8 cellular contexts compared by ENCODE assay signal in genomic region chr11:12430912-12431311, GRCh38. TPM values are rescaled to one million over a fixed set of nuclear protein-coding genes. Genes with fewer than 3 reads are reported as not detected.
A peak's percentile ranks its signal among the peaks of the same experiment; 100 is the strongest.
DNase-seq lines count a peak whose midpoint lies in the region; ATAC-seq, FAIRE-seq and TF ChIP-seq lines count a peak whose summit lies in the region.

No MANE protein-coding gene starts in this region.

- no peaks in the 10 kb centered on the region for H3K9me3 Mint-ChIP-seq in stimulated activated naive CD8-positive, alpha-beta T cell treated with anti-CD3 and anti-CD28 coated beads, Interleukin-15, amount 100 ng/mL, for 72 hours

- no peaks in the 10 kb centered on the region for H3K4me1 Mint-ChIP-seq in stimulated activated naive CD8-positive, alpha-beta T cell treated with anti-CD3 and anti-CD28 coated beads, Interleukin-15, amount 100 ng/mL, for 72 hours

- no peaks in the 10 kb centered on the region for H3K27me3 Mint-ChIP-seq in stimulated activated naive CD8-positive, alpha-beta T cell treated with anti-CD3 and anti-CD28 coated beads, Interleukin-15, amount 100 ng/mL, for 72 hours

- no peaks in the 10 kb centered on the region for H3K36me3 ChIP-seq in fibroblast of lung (ENCODE audit: control insufficient read depth, insufficient read depth, low read length)

- H3K79me2 ChIP-seq in fibroblast of lung (ENCODE audit: control insufficient read depth, insufficient read depth, low read length), result peaks cover 31% of the 10 kb centered on the region

- H3K9me3 ChIP-seq in fibroblast of lung (ENCODE audit: control insufficient read depth, insufficient read depth, low read depth, low read length), result no peaks in the 10 kb centered on the region

- DNase-seq in stimulated activated naive CD8-positive, alpha-beta T cell treated with anti-CD3 and anti-CD28 coated beads, Interleukin-15, amount 100 ng/mL, for 72 hours, result no peak
- DNase-seq in stimulated activated naive CD8-positive, alpha-beta T cell treated with anti-CD3 and anti-CD28 coated beads, Interleukin-15, Interleukin-2, amounts not matched to agents 100 U/mL and 50 U/mL, for 24 hours, result no peak
- DNase-seq in fibroblast of lung (ENCODE audit: low read depth in 2 of 2), result peak; percentile 89 to 97
- peak; percentile 79 for DNase-seq in myocyte (ENCODE audit: low read depth)
- DNase-seq in MV-4-11 (lab: John Stamatoyannopoulos, UW), result no peak
- no peak for DNase-seq in D721Med (ENCODE audit: insufficient read length, low spot score)

- peak overlapping the region in 1 of 4 experiments; percentile 4 for H3K4me3 ChIP-seq in fibroblast of lung (replicated peaks in 1 of 4; ENCODE audit: control extremely low read depth in 1 of 4, insufficient read depth in 1 of 4, low read depth in 3 of 4, low read length in 4 of 4)

- H3K4me2 ChIP-seq in fibroblast of lung (ENCODE audit: extremely low read depth, insufficient read depth, low read length), result peak overlapping the region; percentile 60

- H3K27me3 ChIP-seq in fibroblast of lung (ENCODE audit: control insufficient read depth, insufficient read depth, low read length), result no peaks in the 10 kb centered on the region

- no peak overlapping the region for H3K9ac ChIP-seq in fibroblast of lung (ENCODE audit: insufficient read depth, low read length)

- no peak overlapping the region for H3K4me3 Mint-ChIP-seq in stimulated activated naive CD8-positive, alpha-beta T cell treated with anti-CD3 and anti-CD28 coated beads, Interleukin-15, amount 100 ng/mL, for 72 hours

- H4K20me1 ChIP-seq in fibroblast of lung (ENCODE audit: control insufficient read depth, extremely low read depth, insufficient read depth, low read length), result no peaks in the 10 kb centered on the region

- peaks cover 21% of the 10 kb centered on the region for H3K4me1 ChIP-seq in fibroblast of lung (ENCODE audit: control insufficient read depth, extremely low read depth, insufficient read depth, low read length)

- FAIRE-seq in D721Med (lab: Jason Lieb, UNC), result no peak

- H2AFZ ChIP-seq in fibroblast of lung (ENCODE audit: low read length), result no peak overlapping the region

- no peak overlapping the region for H3K27ac Mint-ChIP-seq in stimulated activated naive CD8-positive, alpha-beta T cell treated with anti-CD3 and anti-CD28 coated beads, Interleukin-15, amount 100 ng/mL, for 72 hours

- ATAC-seq in stimulated activated naive CD8-positive, alpha-beta T cell treated with anti-CD3 and anti-CD28 coated beads, Interleukin-15, amount 100 ng/mL, for 72 hours, result peak; percentile 31
- ATAC-seq in stimulated activated naive CD8-positive, alpha-beta T cell treated with anti-CD3 and anti-CD28 coated beads, Interleukin-15, Interleukin-2, amounts not matched to agents 100 U/mL and 50 U/mL, for 24 hours, result no peak
- ATAC-seq in GM21423 (IDR thresholded peaks at IDR 0.05; ENCODE audit: unreplicated experiment) (no peak), GM21529 (IDR thresholded peaks at IDR 0.05; ENCODE audit: unreplicated experiment) (no peak)

- H3K27ac ChIP-seq in fibroblast of lung (ENCODE audit: insufficient read depth, low read length), result peak overlapping the region; percentile 46

- TF ChIP-seq CTCF in fibroblast of lung (conservative IDR thresholded peaks at IDR 0.05 in 1 of 2, IDR thresholded peaks at IDR 0.05 in 1 of 2; ENCODE audit: low read depth in 1 of 2, low read length in 2 of 2) (no peak), D721Med (IDR thresholded peaks at IDR 0.05; ENCODE audit: insufficient read depth, missing control alignments) (no peak)

RNA-seq across cellular contexts. Expression of gene PARVA, which starts 53.5 kb away (rescaled TPM):
- total RNA-seq in fibroblast of lung (21.8 and 27.7 TPM in 2 replicates), myocyte (70.5 and 74.5 TPM in 2 replicates)
- 120 and 195 TPM in 2 replicates for polyA plus RNA-seq in fibroblast of lung
- 89.0 and 144 TPM in 2 replicates for polyA plus RNA-seq in fibroblast of lung (2012)
- polyA minus RNA-seq in fibroblast of lung (ENCODE audit: low replicate concordance), result 88.0 and 124 TPM in 2 replicates
- polyA plus RNA-seq in myocyte (2012), result 107 TPM

Comparison
In these comparisons a context has a peak if more than half of its experiments do, and no peak if none do; other contexts are left out.
1. DNase-seq: peak in fibroblast of lung (2 of 2) and myocyte (single experiment); none in stimulated activated naive CD8-positive, alpha-beta T cell treated with anti-CD3 and anti-CD28 coated beads, Interleukin-15, amount 100 ng/mL, for 72 hours (0 of 2), stimulated activated naive CD8-positive, alpha-beta T cell treated with anti-CD3 and anti-CD28 coated beads, Interleukin-15, Interleukin-2, amounts not matched to agents 100 U/mL and 50 U/mL, for 24 hours (single experiment), MV-4-11 (single experiment) and D721Med (single experiment).